14 cellular contexts compared by ENCODE assay signal in genomic region chr18:26977791-26978190, GRCh38.
A peak's percentile ranks its signal among the peaks of the same experiment; 100 is the strongest.
DNase-seq lines count a peak whose midpoint lies in the region; ATAC-seq and TF ChIP-seq lines count a peak whose summit lies in the region.
"Had no signal": no experiment of that assay in that cellular context is flagged by ENCODE, and none has a peak within 500 bp of the region (broad histone marks: within the 10 kb centered on the region; RNA-seq: fewer than 3 reads in every experiment).

No MANE protein-coding gene starts in this region.

- ATAC-seq in DND-41 (ENCODE audit: insufficient read depth, low read depth): peak; percentile 88
- ATAC-seq in GM18505 (IDR thresholded peaks at IDR 0.05; ENCODE audit: unreplicated experiment): no peak
- ATAC-seq: HepG2 had no signal

- H3F3A ChIP-seq in MM.1S (ENCODE audit: insufficient read depth, low read length): peaks cover 10% of the 10 kb centered on the region; the same call in 1 of the 2 replicates

- intact Hi-C loops in OCI-LY7 (cut with micrococcal nuclease; ENCODE audit: unreplicated experiment): loop anchor here (10.0 kb wide), 1 partner anchor 433 kb away; the partner anchor contains the start of gene KCTD1

- H3K9ac ChIP-seq in DND-41 (ENCODE audit: low read depth, low read length) (no peak overlapping the region), MM.1S (ENCODE audit: low read length) (no peak overlapping the region)
- H3K9ac ChIP-seq: KMS-11 had no signal

- H3K79me2 ChIP-seq in DND-41 (ENCODE audit: insufficient read depth, low read length) (no peaks in the 10 kb centered on the region), MM.1S (ENCODE audit: low read length) (no peaks in the 10 kb centered on the region), OCI-LY7 (ENCODE audit: insufficient read depth, low read depth, low read length) (no peaks in the 10 kb centered on the region)

- POLR2A ChIA-PET in OCI-LY7 (lab: Charles Lee): interaction anchor here (0.6 to 1.3 kb wide), 3 partner anchors 9 to 595 kb away, joined by 3 to 5 read pairs (median 4); no protein-coding TSS in a partner anchor

- DNase-seq in DND-41: no peak
- no peak for DNase-seq in MM.1S
- peak; percentile 34 for DNase-seq in OCI-LY7 (ENCODE audit: low spot score)
- no peak for DNase-seq in occipital lobe (lab: John Stamatoyannopoulos, UW)
- no peak for DNase-seq in T-helper 9 cell
- DNase-seq in Ammon's horn (ENCODE audit: low spot score): no peak
- DNase-seq: BE2C, DMS79, GDM1, GOT3, H9 had no signal

- no peak for TF ChIP-seq POLR2A in GM18505 (IDR thresholded peaks at IDR 0.05; ENCODE audit: borderline replicate concordance, extremely low read depth, insufficient read depth, insufficient read length)

- H3K36me3 ChIP-seq in DND-41 (ENCODE audit: insufficient read depth, low read length): no peaks in the 10 kb centered on the region
- H3K36me3 ChIP-seq in MM.1S (replicated peaks; ENCODE audit: insufficient read depth, low read length): no peaks in the 10 kb centered on the region
- no peaks in the 10 kb centered on the region for H3K36me3 ChIP-seq in OCI-LY7 (ENCODE audit: insufficient read depth, low read length)
- H3K36me3 ChIP-seq: BE2C had no signal

- no peak overlapping the region for H3K4me3 ChIP-seq in DND-41 (ENCODE audit: low read depth in 1 of 2, low read length in 2 of 2)
- no peak overlapping the region for H3K4me3 ChIP-seq in MM.1S (ENCODE audit: low read length)
- peak overlapping the region; percentile 25 for H3K4me3 ChIP-seq in OCI-LY7 (ENCODE audit: low read depth, low read length, poor library complexity, severe bottlenecking)

- H3K9me3 ChIP-seq in DND-41 (ENCODE audit: insufficient read depth, low read length, severe bottlenecking) (no peaks in the 10 kb centered on the region), MM.1S (replicated peaks; ENCODE audit: insufficient read depth, low read length) (no peaks in the 10 kb centered on the region), OCI-LY7 (ENCODE audit: low read length) (no peaks in the 10 kb centered on the region)
- H3K9me3 ChIP-seq: BE2C had no signal

- H3K9me2 ChIP-seq in MM.1S (replicated peaks; ENCODE audit: insufficient read depth, low read length) (no peaks in the 10 kb centered on the region), OCI-LY7 (ENCODE audit: insufficient read depth, low read length) (no peaks in the 10 kb centered on the region)

- H3K27ac ChIP-seq in DND-41 (ENCODE audit: low read length): no peak overlapping the region
- no peak overlapping the region for H3K27ac ChIP-seq in MM.1S (ENCODE audit: low read length)
- peak overlapping the region; percentile 76 for H3K27ac ChIP-seq in OCI-LY7 (ENCODE audit: low read depth, low read length, poor library complexity, severe bottlenecking)
- H3K27ac ChIP-seq: KMS-11 had no signal

- CTCF ChIA-PET in OCI-LY7 (lab: Charles Lee; ENCODE audit: unreplicated experiment): no interaction called here

- H2AFZ ChIP-seq in DND-41 (ENCODE audit: low read depth, low read length): no peak overlapping the region
- H2AFZ ChIP-seq in MM.1S (ENCODE audit: low read length): no peak overlapping the region
- peak overlapping the region; percentile 88; the same call in 1 of the 2 replicates for H2AFZ ChIP-seq in OCI-LY7 (ENCODE audit: low read length)

- BruUV-seq in OCI-LY7 (replicated peaks; lab: Mats Ljungman, UMichigan): no TSS peak

- peaks cover 31% of the 10 kb centered on the region for H3K4me1 ChIP-seq in DND-41 (ENCODE audit: insufficient read depth, low read length)
- H3K4me1 ChIP-seq in MM.1S (ENCODE audit: low read length): peaks cover 11% of the 10 kb centered on the region
- H3K4me1 ChIP-seq in OCI-LY7 (ENCODE audit: insufficient read depth, low read length, poor library complexity, severe bottlenecking): peaks cover 37% of the 10 kb centered on the region
- H3K4me1 ChIP-seq: BE2C had no signal

- TF ChIP-seq CTCF in DND-41 (IDR thresholded peaks at IDR 0.05; ENCODE audit: borderline replicate concordance, extremely low read depth, low read length, poor library complexity, severe bottlenecking) (no peak), MM.1S (IDR thresholded peaks at IDR 0.05; ENCODE audit: low read length) (no peak), OCI-LY7 (conservative IDR thresholded peaks at IDR 0.05; ENCODE audit: low read length) (no peak)

- no peaks in the 10 kb centered on the region for H3K27me3 ChIP-seq in DND-41 (ENCODE audit: insufficient read depth, low read length, poor library complexity)
- no peaks in the 10 kb centered on the region for H3K27me3 ChIP-seq in MM.1S (replicated peaks; ENCODE audit: insufficient read depth, low read length)
- H3K27me3 ChIP-seq: BE2C had no signal

- H4K20me1 ChIP-seq in DND-41 (ENCODE audit: insufficient read depth, low read length) (no peaks in the 10 kb centered on the region), MM.1S (ENCODE audit: insufficient read depth, low read length) (no peaks in the 10 kb centered on the region), OCI-LY7 (ENCODE audit: insufficient read depth, low read length) (no peaks in the 10 kb centered on the region)

- H3K4me2 ChIP-seq in DND-41 (ENCODE audit: insufficient read depth, low read length) (0 out of 2 replicates have a peak overlapping the region, but pooled peaks have one; percentile 1), MM.1S (ENCODE audit: low read depth, low read length) (peak overlapping the region; percentile 66; the same call in 1 of the 2 replicates), OCI-LY7 (ENCODE audit: low read length) (peak overlapping the region; percentile 66)
- H3K4me2 ChIP-seq: KMS-11 had no signal

Comparison
In these comparisons a context has a peak if more than half of its experiments do, and no peak if none do; other contexts are left out.
1. H3K4me2 ChIP-seq: peak in every context shown above with its lines; median percentile 66 in MM.1S; 66 in OCI-LY7; 1 in DND-41.